1 cellular context compared by ENCODE assay signal in the genomic region with DNA sequence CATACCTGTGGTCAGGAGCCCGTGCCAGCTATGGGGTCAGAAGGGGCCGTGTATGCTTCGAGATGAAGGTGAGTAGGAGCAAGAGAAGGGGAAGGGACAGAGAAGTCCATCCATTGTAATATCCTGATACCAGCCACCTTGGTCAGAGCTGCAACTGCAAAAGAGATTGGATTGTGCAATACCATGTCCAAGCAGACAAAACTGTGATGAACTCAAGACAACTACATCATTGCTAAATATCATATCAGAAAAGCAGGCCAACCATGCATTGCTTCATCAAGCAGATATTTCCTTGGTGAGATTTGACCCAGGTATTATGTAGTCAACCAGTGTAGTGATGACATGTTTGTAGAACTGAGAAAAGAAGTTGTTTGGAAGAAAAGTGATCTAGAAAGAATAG.
TF ChIP-seq lines count a peak whose summit lies in the region.

No MANE protein-coding gene starts in this region.

TF ChIP-seq in A549, 52 proteins besides CTCF, POLR2A, EP300 and RAD21:
- TF ChIP-seq HOXB5 (CRISPR knock-in tag; IDR thresholded peaks at IDR 0.05) (no peak), CEBPB (IDR thresholded peaks at IDR 0.05) (peak; percentile 84 to 91), HOXA7 (CRISPR knock-in tag; IDR thresholded peaks at IDR 0.05) (0 out of 2 replicates have a peak, but pooled peaks have one; percentile 11)
TF ChIP-seq in A549: peak in this region for 2.
